Comparison of ENCODE assay signal across 15 cellular contexts in the genomic region with DNA sequence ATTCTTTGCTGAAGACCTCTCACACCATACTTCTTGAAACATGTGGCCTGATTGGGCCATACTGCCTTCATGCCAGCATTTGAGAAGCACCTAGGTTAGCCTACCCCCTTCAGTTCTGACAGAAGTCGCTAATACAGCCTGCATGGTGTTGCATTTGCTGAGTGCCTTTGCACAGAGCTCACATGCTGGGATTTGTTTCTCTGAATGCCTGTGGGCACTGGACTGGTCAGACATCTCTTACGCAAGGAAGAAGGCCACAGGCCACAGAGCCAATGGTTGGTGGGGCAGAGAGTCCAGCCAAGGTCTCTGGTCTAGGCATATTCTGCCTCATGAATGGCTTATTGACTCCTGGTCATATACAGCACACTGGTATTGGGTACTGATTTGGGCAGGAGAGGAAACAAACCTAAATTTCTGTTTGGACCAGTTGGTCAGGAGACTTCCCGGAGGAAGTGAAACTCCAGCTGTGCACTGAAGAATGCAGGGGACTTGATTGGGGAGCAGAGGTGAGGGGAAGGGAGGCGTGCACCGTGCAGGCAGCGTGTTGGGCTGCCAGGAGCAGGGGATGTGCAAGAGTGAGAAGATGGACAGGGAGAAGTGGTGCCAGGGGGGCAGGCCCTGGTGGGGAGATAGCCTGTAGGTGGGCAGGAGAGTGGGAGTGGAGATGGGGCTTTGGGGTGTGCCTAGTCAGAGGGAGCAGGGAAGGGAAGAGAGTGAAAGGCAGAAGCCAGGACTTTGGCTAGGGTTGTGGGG. TPM values are rescaled to one million over a fixed set of nuclear protein-coding genes. Genes with fewer than 3 reads are reported as not detected.
DNase-seq lines count a peak whose midpoint lies in the region; ATAC-seq lines count a peak whose summit lies in the region.
"Had no signal": no experiment of that assay in that cellular context is flagged by ENCODE, and none has a peak within 500 bp of the region (broad histone marks: within the 10 kb centered on the region; RNA-seq: fewer than 3 reads in every experiment).

No MANE protein-coding gene starts in this region.

- no peak overlapping the region for H3K4me3 Mint-ChIP-seq in dendritic cell treated with granulocyte-macrophage colony-stimulating factor and Interleukin-4, amounts not matched to agents 40 ng/mL and 50 ng/mL, for 4 days
- H3K4me3 Mint-ChIP-seq: activated CD4-positive, alpha-beta T cell treated with anti-CD3 and anti-CD28 coated beads for 36 hours had no signal

- peaks cover 7% of the 10 kb centered on the region for H3K4me1 Mint-ChIP-seq in dendritic cell treated with granulocyte-macrophage colony-stimulating factor and Interleukin-4, amounts not matched to agents 40 ng/mL and 50 ng/mL, for 4 days (ENCODE audit: low read depth)
- H3K4me1 Mint-ChIP-seq: activated CD4-positive, alpha-beta T cell treated with anti-CD3 and anti-CD28 coated beads for 36 hours had no signal

- no peak for ATAC-seq in activated naive CD4-positive, alpha-beta T cell treated with anti-CD3 and anti-CD28 coated beads, Interleukin-2, amount 50 U/mL, for 72 hours
- ATAC-seq in HG03571 (IDR thresholded peaks at IDR 0.05; ENCODE audit: unreplicated experiment) (peak; percentile 71), GM18858 (IDR thresholded peaks at IDR 0.05; ENCODE audit: unreplicated experiment) (no peak)
- ATAC-seq: activated CD4-positive, alpha-beta T cell treated with anti-CD3 and anti-CD28 coated beads for 36 hours; heart left ventricle; right cardiac atrium had no signal

- no peak for DNase-seq in activated naive CD4-positive, alpha-beta T cell treated with anti-CD3 and anti-CD28 coated beads, Interleukin-2, amount 50 U/mL, for 72 hours (ENCODE audit: low spot score in 2 of 2)
- no peak for DNase-seq in activated naive CD4-positive, alpha-beta T cell treated with Interleukin-2 at 50 U/mL for 16 hours
- DNase-seq in stromal cell of bone marrow (ENCODE audit: low read depth) (peak; percentile 9), caudate nucleus (lab: John Stamatoyannopoulos, UW) (no peak), GOT3 (lab: John Stamatoyannopoulos, UW) (no peak)
- DNase-seq: activated CD4-positive, alpha-beta T cell treated with anti-CD3 and anti-CD28 coated beads for 36 hours; activated naive CD4-positive, alpha-beta T cell treated with anti-CD3 and anti-CD28 coated beads, Interleukin-2, amount 50 U/mL, for 16 hours; KG1; NCI-H2227 treated with DMSO at 0.1 percent for 48 hours; right cardiac atrium; SHP77 treated with DMSO at 0.1 percent for 48 hours had no signal

- intact Hi-C loops in dendritic cell treated with granulocyte-macrophage colony-stimulating factor and Interleukin-4, amounts not matched to agents 40 ng/mL and 50 ng/mL, for 4 days (cut with micrococcal nuclease) = no loop called here

- no peak overlapping the region for H3K27ac ChIP-seq in caudate nucleus (ENCODE audit: low read depth, low read length)
- H3K27ac ChIP-seq: heart left ventricle had no signal

- H3K27ac Mint-ChIP-seq in activated naive CD4-positive, alpha-beta T cell treated with anti-CD3 and anti-CD28 coated beads, Interleukin-2, amount 50 U/mL, for 72 hours = peak overlapping the region; percentile 40 to 87
- H3K27ac Mint-ChIP-seq in dendritic cell treated with granulocyte-macrophage colony-stimulating factor and Interleukin-4, amounts not matched to agents 40 ng/mL and 50 ng/mL, for 4 days = peak overlapping the region; percentile 13
- H3K27ac Mint-ChIP-seq: activated CD4-positive, alpha-beta T cell treated with anti-CD3 and anti-CD28 coated beads for 36 hours had no signal

- no peaks in the 10 kb centered on the region for H3K27me3 Mint-ChIP-seq in dendritic cell treated with granulocyte-macrophage colony-stimulating factor and Interleukin-4, amounts not matched to agents 40 ng/mL and 50 ng/mL, for 4 days
- H3K27me3 Mint-ChIP-seq: activated CD4-positive, alpha-beta T cell treated with anti-CD3 and anti-CD28 coated beads for 36 hours had no signal

- H3K36me3 Mint-ChIP-seq in activated naive CD4-positive, alpha-beta T cell treated with anti-CD3 and anti-CD28 coated beads, Interleukin-2, amount 50 U/mL, for 72 hours = peaks cover 0 to 8% of the 10 kb centered on the region in 2 donors
- H3K36me3 Mint-ChIP-seq in dendritic cell treated with granulocyte-macrophage colony-stimulating factor and Interleukin-4, amounts not matched to agents 40 ng/mL and 50 ng/mL, for 4 days (ENCODE audit: low read depth) = peaks cover 70% of the 10 kb centered on the region

- no peaks in the 10 kb centered on the region for H3K9me3 Mint-ChIP-seq in activated naive CD4-positive, alpha-beta T cell treated with anti-CD3 and anti-CD28 coated beads, Interleukin-2, amount 50 U/mL, for 72 hours
- no peaks in the 10 kb centered on the region for H3K9me3 Mint-ChIP-seq in dendritic cell treated with granulocyte-macrophage colony-stimulating factor and Interleukin-4, amounts not matched to agents 40 ng/mL and 50 ng/mL, for 4 days

RNA-seq across cellular contexts. Expression of a gene that starts 18.1 kb away (rescaled TPM):
- 10 to 100 TPM; 11.4 to 15.7 TPM for total RNA-seq in activated naive CD4-positive, alpha-beta T cell treated with anti-CD3 and anti-CD28 coated beads, Interleukin-2, amount 50 U/mL, for 72 hours

RNA-seq across cellular contexts. Expression of a gene that starts 18.2 kb away (rescaled TPM):
- total RNA-seq in activated naive CD4-positive, alpha-beta T cell treated with anti-CD3 and anti-CD28 coated beads, Interleukin-2, amount 50 U/mL, for 72 hours = 10 to 100 TPM; 10.9 to 21.6 TPM
